ENCODE assay signal across 1 cellular context in the genomic region with DNA sequence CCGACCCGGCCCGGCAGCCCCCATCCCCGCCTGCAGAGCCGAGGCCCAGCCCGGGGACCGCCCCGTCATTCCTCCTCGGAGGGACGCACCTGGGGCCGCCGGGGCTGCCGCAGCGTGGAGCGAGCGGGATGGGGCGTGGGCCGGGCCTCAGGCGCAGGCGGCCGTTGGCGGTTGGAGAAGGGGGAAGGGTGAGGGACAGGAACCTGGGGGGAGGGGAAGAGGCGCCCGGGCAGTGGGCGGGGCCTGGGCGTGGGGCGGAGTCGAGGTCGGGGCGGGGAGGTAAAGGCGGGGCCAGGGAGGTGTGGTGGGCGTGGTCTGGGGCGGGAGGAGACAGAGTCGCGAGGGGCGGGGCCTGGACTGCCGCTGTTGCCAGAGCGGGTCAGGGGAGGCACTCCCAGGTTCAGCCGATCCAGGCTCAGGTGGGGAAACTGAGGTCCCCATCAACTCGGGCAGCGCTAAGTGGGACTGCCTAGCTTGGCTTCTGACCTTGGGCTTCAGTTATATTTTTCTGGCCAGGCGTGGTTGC.
TF ChIP-seq lines count a peak whose summit lies in the region.

A gene with protein sequence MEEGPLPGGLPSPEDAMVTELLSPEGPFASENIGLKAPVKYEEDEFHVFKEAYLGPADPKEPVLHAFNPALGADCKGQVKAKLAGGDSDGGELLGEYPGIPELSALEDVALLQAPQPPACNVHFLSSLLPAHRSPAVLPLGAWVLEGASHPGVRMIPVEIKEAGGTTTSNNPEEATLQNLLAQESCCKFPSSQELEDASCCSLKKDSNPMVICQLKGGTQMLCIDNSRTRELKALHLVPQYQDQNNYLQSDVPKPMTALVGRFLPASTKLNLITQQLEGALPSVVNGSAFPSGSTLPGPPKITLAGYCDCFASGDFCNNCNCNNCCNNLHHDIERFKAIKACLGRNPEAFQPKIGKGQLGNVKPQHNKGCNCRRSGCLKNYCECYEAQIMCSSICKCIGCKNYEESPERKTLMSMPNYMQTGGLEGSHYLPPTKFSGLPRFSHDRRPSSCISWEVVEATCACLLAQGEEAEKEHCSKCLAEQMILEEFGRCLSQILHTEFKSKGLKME (minus strand): TSS at position 190 of the 526 bp plus-strand sequence. CDS start 860 bp downstream, outside the sequence.

TF ChIP-seq in HEK293, 187 proteins besides CTCF, POLR2A, EP300 and RAD21 (continued from another document):
- TF ChIP-seq, protein P1, sequence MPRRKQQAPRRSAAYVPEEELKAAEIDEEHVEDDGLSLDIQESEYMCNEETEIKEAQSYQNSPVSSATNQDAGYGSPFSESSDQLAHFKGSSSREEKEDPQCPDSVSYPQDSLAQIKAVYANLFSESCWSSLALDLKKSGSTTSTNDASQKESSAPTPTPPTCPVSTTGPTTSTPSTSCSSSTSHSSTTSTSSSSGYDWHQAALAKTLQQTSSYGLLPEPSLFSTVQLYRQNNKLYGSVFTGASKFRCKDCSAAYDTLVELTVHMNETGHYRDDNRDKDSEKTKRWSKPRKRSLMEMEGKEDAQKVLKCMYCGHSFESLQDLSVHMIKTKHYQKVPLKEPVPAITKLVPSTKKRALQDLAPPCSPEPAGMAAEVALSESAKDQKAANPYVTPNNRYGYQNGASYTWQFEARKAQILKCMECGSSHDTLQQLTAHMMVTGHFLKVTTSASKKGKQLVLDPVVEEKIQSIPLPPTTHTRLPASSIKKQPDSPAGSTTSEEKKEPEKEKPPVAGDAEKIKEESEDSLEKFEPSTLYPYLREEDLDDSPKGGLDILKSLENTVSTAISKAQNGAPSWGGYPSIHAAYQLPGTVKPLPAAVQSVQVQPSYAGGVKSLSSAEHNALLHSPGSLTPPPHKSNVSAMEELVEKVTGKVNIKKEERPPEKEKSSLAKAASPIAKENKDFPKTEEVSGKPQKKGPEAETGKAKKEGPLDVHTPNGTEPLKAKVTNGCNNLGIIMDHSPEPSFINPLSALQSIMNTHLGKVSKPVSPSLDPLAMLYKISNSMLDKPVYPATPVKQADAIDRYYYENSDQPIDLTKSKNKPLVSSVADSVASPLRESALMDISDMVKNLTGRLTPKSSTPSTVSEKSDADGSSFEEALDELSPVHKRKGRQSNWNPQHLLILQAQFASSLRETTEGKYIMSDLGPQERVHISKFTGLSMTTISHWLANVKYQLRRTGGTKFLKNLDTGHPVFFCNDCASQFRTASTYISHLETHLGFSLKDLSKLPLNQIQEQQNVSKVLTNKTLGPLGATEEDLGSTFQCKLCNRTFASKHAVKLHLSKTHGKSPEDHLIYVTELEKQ (tag by site-specific recombination; IDR thresholded peaks at IDR 0.05; ENCODE audit: borderline replicate concordance) = no peak
- TF ChIP-seq SALL2 (tag by site-specific recombination; IDR thresholded peaks at IDR 0.05; ENCODE audit: borderline replicate concordance) = no peak
- TF ChIP-seq ZNF776 (tag by site-specific recombination; IDR thresholded peaks at IDR 0.05; ENCODE audit: borderline replicate concordance) = no peak
- no peak for TF ChIP-seq ZNF350 (tag by site-specific recombination; IDR thresholded peaks at IDR 0.05)
- no peak for TF ChIP-seq ZNF366 (tag by site-specific recombination; conservative IDR thresholded peaks at IDR 0.05)
- TF ChIP-seq KLF9 (tag by site-specific recombination; IDR thresholded peaks at IDR 0.05; ENCODE audit: low read depth) = peak; percentile 79
- TF ChIP-seq WT1 (tag by site-specific recombination; IDR thresholded peaks at IDR 0.05) = no peak
- no peak for TF ChIP-seq ZSCAN5A (tag by site-specific recombination; IDR thresholded peaks at IDR 0.05)
- no peak for TF ChIP-seq ZNF777 (tag by site-specific recombination; IDR thresholded peaks at IDR 0.05; ENCODE audit: borderline replicate concordance)
- TF ChIP-seq ZNF449 (tag by site-specific recombination; IDR thresholded peaks at IDR 0.05) = no peak
- no peak for TF ChIP-seq ZNF266 (tag by site-specific recombination; IDR thresholded peaks at IDR 0.05; ENCODE audit: low read depth)
- TF ChIP-seq ZNF560 (tag by site-specific recombination; IDR thresholded peaks at IDR 0.05; ENCODE audit: borderline replicate concordance) = no peak
- peak; percentile 80 for TF ChIP-seq KLF1 (tag by site-specific recombination; IDR thresholded peaks at IDR 0.05)
- no peak for TF ChIP-seq TRIM28 (IDR thresholded peaks at IDR 0.05; ENCODE audit: borderline replicate concordance, low read length)
- TF ChIP-seq ZNF174 (tag by site-specific recombination; IDR thresholded peaks at IDR 0.05) = no peak
- no peak for TF ChIP-seq ZBTB6 (tag by site-specific recombination; IDR thresholded peaks at IDR 0.05)
- TF ChIP-seq, protein P2, sequence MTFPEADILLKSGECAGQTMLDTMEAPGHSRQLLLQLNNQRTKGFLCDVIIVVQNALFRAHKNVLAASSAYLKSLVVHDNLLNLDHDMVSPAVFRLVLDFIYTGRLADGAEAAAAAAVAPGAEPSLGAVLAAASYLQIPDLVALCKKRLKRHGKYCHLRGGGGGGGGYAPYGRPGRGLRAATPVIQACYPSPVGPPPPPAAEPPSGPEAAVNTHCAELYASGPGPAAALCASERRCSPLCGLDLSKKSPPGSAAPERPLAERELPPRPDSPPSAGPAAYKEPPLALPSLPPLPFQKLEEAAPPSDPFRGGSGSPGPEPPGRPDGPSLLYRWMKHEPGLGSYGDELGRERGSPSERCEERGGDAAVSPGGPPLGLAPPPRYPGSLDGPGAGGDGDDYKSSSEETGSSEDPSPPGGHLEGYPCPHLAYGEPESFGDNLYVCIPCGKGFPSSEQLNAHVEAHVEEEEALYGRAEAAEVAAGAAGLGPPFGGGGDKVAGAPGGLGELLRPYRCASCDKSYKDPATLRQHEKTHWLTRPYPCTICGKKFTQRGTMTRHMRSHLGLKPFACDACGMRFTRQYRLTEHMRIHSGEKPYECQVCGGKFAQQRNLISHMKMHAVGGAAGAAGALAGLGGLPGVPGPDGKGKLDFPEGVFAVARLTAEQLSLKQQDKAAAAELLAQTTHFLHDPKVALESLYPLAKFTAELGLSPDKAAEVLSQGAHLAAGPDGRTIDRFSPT (tag by site-specific recombination; IDR thresholded peaks at IDR 0.05) = no peak
- TF ChIP-seq ZBTB8A (tag by site-specific recombination; IDR thresholded peaks at IDR 0.05) = peak; percentile 24; the same call in 1 of the 2 replicates
- no peak for TF ChIP-seq ZNF843 (tag by site-specific recombination; IDR thresholded peaks at IDR 0.05)
